29 cellular contexts compared by ENCODE assay signal in genomic region chr7:29077181-29077580, GRCh38.
"Had no signal": no experiment of that assay in that cellular context is flagged by ENCODE, and none has a peak within 500 bp of the region (broad histone marks: within the 10 kb centered on the region; RNA-seq: fewer than 3 reads in every experiment).

No MANE protein-coding gene starts in this region.

- H3K4me1 ChIP-seq: left ventricle myocardium inferior, pancreas, prostate gland, tibial artery, upper lobe of right lung had no signal

- H3K9me3 ChIP-seq: left ventricle myocardium inferior, mucosa of descending colon, pancreas, prostate gland, spleen, suprapubic skin, thoracic aorta, tibial artery, upper lobe of right lung had no signal

- DNase-seq: hypothalamus; immature natural killer cell; kidney; left ventricle myocardium inferior; mesendoderm; midbrain; mucosa of descending colon; naive thymus-derived CD4-positive, alpha-beta T cell; nucleus accumbens; pancreas; posterior cingulate gyrus; retina; right cardiac atrium; spleen; stimulated activated CD4-positive, alpha-beta T cell treated with anti-CD3 and anti-CD28 coated beads, Interleukin-4, amount 100 ng/mL, for 24 hours; stimulated activated naive CD4-positive, alpha-beta T cell; tibial artery; trophoblast cell; upper lobe of right lung had no signal

- ATAC-seq: mucosa of descending colon; naive thymus-derived CD4-positive, alpha-beta T cell; natural killer cell treated with Interleukin-12 subunit alpha and Interleukin-12 subunit beta and Interleukin-15 and Interleukin-18, amount 100 ng/mL, for 72 hours; pancreas; right cardiac atrium; sciatic nerve; stimulated activated effector memory CD8-positive, alpha-beta T cell treated with anti-CD3 and anti-CD28 coated beads, Interleukin-12 subunit alpha, Interleukin-12 subunit beta, amount 100 ng/mL, for 72 hours; upper lobe of right lung had no signal

- H3K36me3 ChIP-seq: left ventricle myocardium inferior, pancreas, prostate gland, spleen, suprapubic skin, thoracic aorta, tibial artery, upper lobe of right lung had no signal

- H3K27ac ChIP-seq: left ventricle myocardium inferior, pancreas, prostate gland, spleen, suprapubic skin, thoracic aorta, tibial artery, upper lobe of right lung had no signal

- H3K27me3 ChIP-seq: pancreas, spleen, suprapubic skin, tibial artery, upper lobe of right lung had no signal

- FAIRE-seq: islet of Langerhans, kidney, pancreas, urothelium cell line had no signal

- H3K4me3 ChIP-seq: left ventricle myocardium inferior, lung, mucosa of descending colon, pancreas, prostate gland, skin epidermis, spleen, suprapubic skin, thoracic aorta, tibial artery, upper lobe of right lung had no signal
